In genomic region chr5:168916266-168916665, GRCh38 we compare ENCODE assay signal across 1 cellular context.
TF ChIP-seq lines count a peak whose summit lies in the region.

No MANE protein-coding gene starts in this region.

TF ChIP-seq in SK-N-SH, 30 proteins besides CTCF, POLR2A, EP300 and RAD21 (continued from another document):
- TF ChIP-seq PBX3 (IDR thresholded peaks at IDR 0.05): no peak
- no peak for TF ChIP-seq GABPA (IDR thresholded peaks at IDR 0.05; ENCODE audit: low read depth)
- TF ChIP-seq YY1 (IDR thresholded peaks at IDR 0.05; ENCODE audit: low read depth): no peak
- TF ChIP-seq CHD2 (IDR thresholded peaks at IDR 0.05; ENCODE audit: low read length, partially characterized antibody): peak; percentile 44
- TF ChIP-seq TCF12 (IDR thresholded peaks at IDR 0.05): 0 out of 2 replicates have a peak, but pooled peaks have one; percentile 41
